1 cellular context compared by ENCODE assay signal in the genomic region with DNA sequence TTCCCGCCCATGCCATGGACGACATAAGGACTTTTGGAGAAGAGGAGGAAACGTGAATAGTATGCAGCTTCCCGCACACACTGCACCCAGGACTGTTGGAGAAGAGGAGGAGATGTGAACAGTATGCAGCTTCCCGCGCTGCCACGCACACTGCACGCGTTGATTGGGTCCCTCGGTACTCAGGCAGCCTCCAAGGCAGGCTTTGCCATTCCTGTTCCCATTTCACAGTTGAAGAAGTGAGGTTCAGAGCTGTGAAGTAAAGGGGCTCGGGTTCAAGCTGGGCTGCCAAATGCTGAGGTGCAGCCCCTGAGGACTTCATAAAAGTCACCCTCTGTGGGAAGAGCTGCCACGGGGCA.
TF ChIP-seq lines count a peak whose summit lies in the region.

No MANE protein-coding gene starts in this region.

TF ChIP-seq in WTC11, 78 proteins besides CTCF, POLR2A, EP300 and RAD21 (continued from another document):
- TF ChIP-seq, protein P1, sequence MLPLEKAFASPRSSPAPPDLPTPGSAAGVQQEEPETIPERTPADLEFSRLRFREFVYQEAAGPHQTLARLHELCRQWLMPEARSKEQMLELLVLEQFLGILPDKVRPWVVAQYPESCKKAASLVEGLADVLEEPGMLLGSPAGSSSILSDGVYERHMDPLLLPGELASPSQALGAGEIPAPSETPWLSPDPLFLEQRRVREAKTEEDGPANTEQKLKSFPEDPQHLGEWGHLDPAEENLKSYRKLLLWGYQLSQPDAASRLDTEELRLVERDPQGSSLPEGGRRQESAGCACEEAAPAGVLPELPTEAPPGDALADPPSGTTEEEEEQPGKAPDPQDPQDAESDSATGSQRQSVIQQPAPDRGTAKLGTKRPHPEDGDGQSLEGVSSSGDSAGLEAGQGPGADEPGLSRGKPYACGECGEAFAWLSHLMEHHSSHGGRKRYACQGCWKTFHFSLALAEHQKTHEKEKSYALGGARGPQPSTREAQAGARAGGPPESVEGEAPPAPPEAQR (CRISPR knock-in tag; IDR thresholded peaks at IDR 0.05): no peak
- TF ChIP-seq FOXJ3 (CRISPR knock-in tag; IDR thresholded peaks at IDR 0.05; ENCODE audit: borderline replicate concordance) (no peak), ZNF263 (CRISPR knock-in tag; IDR thresholded peaks at IDR 0.05; ENCODE audit: low read depth) (no peak), SMAD3 (CRISPR knock-in tag; IDR thresholded peaks at IDR 0.05; ENCODE audit: borderline replicate concordance) (no peak)
- TF ChIP-seq, protein P2, sequence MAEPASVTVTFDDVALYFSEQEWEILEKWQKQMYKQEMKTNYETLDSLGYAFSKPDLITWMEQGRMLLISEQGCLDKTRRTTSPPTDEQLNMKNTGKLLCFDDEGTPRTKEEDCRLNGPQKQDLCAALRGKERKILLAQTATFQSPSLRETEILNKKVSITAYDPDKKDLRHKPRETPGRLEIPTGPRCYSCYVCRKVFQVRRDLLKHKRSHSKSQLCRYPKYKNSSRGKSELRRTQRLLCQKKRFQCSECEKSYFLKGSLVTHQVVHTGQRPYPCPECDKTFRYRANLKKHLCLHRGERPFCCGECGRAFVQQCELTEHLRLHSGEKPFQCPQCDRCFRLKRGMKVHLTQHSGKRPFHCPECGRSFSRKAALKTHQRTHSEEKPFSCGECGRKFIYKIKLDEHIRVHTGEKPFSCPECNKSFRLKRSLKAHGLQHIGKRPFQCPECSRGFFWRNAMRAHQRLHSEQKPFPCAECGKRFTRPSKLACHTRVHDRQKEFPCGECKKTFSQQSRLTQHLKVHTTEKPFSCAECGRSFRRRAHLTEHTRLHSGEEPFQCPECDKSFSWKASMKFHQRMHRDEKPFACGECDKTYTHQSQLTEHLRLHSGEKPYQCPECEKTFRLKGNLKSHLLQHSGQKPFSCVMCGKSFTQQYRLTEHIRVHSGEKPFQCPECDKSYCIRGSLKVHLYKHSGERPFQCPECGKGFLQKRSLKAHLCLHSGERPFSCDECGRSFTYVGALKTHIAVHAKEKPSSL (CRISPR knock-in tag; conservative IDR thresholded peaks at IDR 0.05): no peak
- TF ChIP-seq, protein P3, sequence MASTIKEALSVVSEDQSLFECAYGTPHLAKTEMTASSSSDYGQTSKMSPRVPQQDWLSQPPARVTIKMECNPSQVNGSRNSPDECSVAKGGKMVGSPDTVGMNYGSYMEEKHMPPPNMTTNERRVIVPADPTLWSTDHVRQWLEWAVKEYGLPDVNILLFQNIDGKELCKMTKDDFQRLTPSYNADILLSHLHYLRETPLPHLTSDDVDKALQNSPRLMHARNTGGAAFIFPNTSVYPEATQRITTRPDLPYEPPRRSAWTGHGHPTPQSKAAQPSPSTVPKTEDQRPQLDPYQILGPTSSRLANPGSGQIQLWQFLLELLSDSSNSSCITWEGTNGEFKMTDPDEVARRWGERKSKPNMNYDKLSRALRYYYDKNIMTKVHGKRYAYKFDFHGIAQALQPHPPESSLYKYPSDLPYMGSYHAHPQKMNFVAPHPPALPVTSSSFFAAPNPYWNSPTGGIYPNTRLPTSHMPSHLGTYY (CRISPR knock-in tag; IDR thresholded peaks at IDR 0.05): no peak
